In genomic region chr19:17538684-17539287, GRCh38 we compare ENCODE assay signal across 8 cellular contexts. TPM values are rescaled to one million over a fixed set of nuclear protein-coding genes. Genes with fewer than 3 reads are reported as not detected.
DNase-seq lines count a peak whose midpoint lies in the region; ATAC-seq and TF ChIP-seq lines count a peak whose summit lies in the region.

No MANE protein-coding gene starts in this region.

- peak overlapping the region; percentile 70 for H3K4me3 Mint-ChIP-seq in CD8-positive, alpha-beta T cell

- DNase-seq in CD8-positive, alpha-beta T cell, result no peak
- DNase-seq in brain microvascular endothelial cell (no peak), mesendoderm (peak; percentile 31)
- DNase-seq in NK-92 treated with Interleukin-12 subunit alpha and Interleukin-12 subunit beta, amount 100 ng/mL, for 24 hours (lab: John Stamatoyannopoulos, UW), result no peak

- in situ Hi-C loops in brain microvascular endothelial cell (cut with HindIII; ENCODE audit: low pct_ligation_motif_present, low sequenced_read_pairs), result no loop called here

- H3K36me3 ChIP-seq in CD8-positive, alpha-beta T cell (ENCODE audit: insufficient read depth, low read length), result no peaks in the 10 kb centered on the region
- H3K36me3 ChIP-seq in HUES48 (ENCODE audit: control insufficient read depth, insufficient read depth, low read length) (no peaks in the 10 kb centered on the region), brain microvascular endothelial cell (replicated peaks) (no peaks in the 10 kb centered on the region), mesendoderm (ENCODE audit: control insufficient read depth, insufficient read depth, low read length) (no peaks in the 10 kb centered on the region)

- no peak overlapping the region for H3K4ac ChIP-seq in mesendoderm (ENCODE audit: low read depth, low read length)

- H3K27ac ChIP-seq in CD8-positive, alpha-beta T cell (ENCODE audit: low read depth, low read length), result no peak overlapping the region
- H3K27ac ChIP-seq in HUES48 (ENCODE audit: low read depth, low read length) (no peak overlapping the region), brain microvascular endothelial cell (no peak overlapping the region), mesendoderm (ENCODE audit: low read depth, low read length) (no peak overlapping the region)

- intact Hi-C loops in CD8-positive, alpha-beta T cell (cut with DNase I, micrococcal nuclease), result loop anchor here (1.0 kb wide), 4 partner anchors 17 to 68 kb away; partner anchors contain the start of genes COLGALT1 (in 2 of the 2) and SLC27A1 (in 2 of the 2)

- no peak for TF ChIP-seq CTCF in CD8-positive, alpha-beta T cell (IDR thresholded peaks at IDR 0.05)
- no peak for TF ChIP-seq CTCF in brain microvascular endothelial cell (IDR thresholded peaks at IDR 0.05; ENCODE audit: low read depth, low read length, missing control alignments)

- peak overlapping the region; percentile 63 for H3K4me3 ChIP-seq in CD8-positive, alpha-beta T cell (ENCODE audit: low read depth, low read length)
- H3K4me3 ChIP-seq in HUES48 (ENCODE audit: low read depth, low read length), result peak overlapping the region; percentile 73
- H3K4me3 ChIP-seq in brain microvascular endothelial cell (ENCODE audit: low read depth, low read length), result peak overlapping the region; percentile 46
- H3K4me3 ChIP-seq in mesendoderm (ENCODE audit: low read length), result no peak overlapping the region

- no peaks in the 10 kb centered on the region for H3K79me2 ChIP-seq in mesendoderm (ENCODE audit: control insufficient read depth, insufficient read depth, low read length)

- peaks cover 11% of the 10 kb centered on the region for H3K4me1 Mint-ChIP-seq in CD8-positive, alpha-beta T cell (ENCODE audit: low read depth)

- H3K27me3 Mint-ChIP-seq in CD8-positive, alpha-beta T cell (ENCODE audit: low read depth), result no peaks in the 10 kb centered on the region

- H3K36me3 Mint-ChIP-seq in CD8-positive, alpha-beta T cell, result no peaks in the 10 kb centered on the region

- POLR2A ChIA-PET in CD8-positive, alpha-beta T cell (lab: Charles Lee), result interaction anchor here (1.8 to 2.1 kb wide), 2 partner anchors 16 to 28 kb away, joined by 8 to 11 read pairs; partner anchors contain the start of gene PGLS

- H3K9me3 ChIP-seq in CD8-positive, alpha-beta T cell (ENCODE audit: low read length), result no peaks in the 10 kb centered on the region
- no peaks in the 10 kb centered on the region for H3K9me3 ChIP-seq in HUES48 (ENCODE audit: control insufficient read depth, insufficient read depth, low read length)

- peak overlapping the region; percentile 49 for H3K56ac ChIP-seq in mesendoderm (ENCODE audit: low read length)

- peaks cover 8% of the 10 kb centered on the region for H3K4me1 ChIP-seq in CD8-positive, alpha-beta T cell (ENCODE audit: insufficient read depth, low read length)
- H3K4me1 ChIP-seq in HUES48 (ENCODE audit: control insufficient read depth, insufficient read depth, low read length) (no peaks in the 10 kb centered on the region), mesendoderm (ENCODE audit: control insufficient read depth, low read depth, low read length) (no peaks in the 10 kb centered on the region)

- no peak overlapping the region for H3K27ac Mint-ChIP-seq in CD8-positive, alpha-beta T cell

- no peak overlapping the region for H2BK15ac ChIP-seq in mesendoderm (replicated peaks; ENCODE audit: low read depth)

- no peak overlapping the region for H3K18ac ChIP-seq in mesendoderm (ENCODE audit: low read length)

- no peaks in the 10 kb centered on the region for H3K79me1 ChIP-seq in mesendoderm (ENCODE audit: low read length)

- no peaks in the 10 kb centered on the region for H3K27me3 ChIP-seq in CD8-positive, alpha-beta T cell (ENCODE audit: insufficient read depth, low read length)
- H3K27me3 ChIP-seq in HUES48 (ENCODE audit: control insufficient read depth, insufficient read depth, low read length) (no peaks in the 10 kb centered on the region), brain microvascular endothelial cell (replicated peaks) (no peaks in the 10 kb centered on the region), mesendoderm (ENCODE audit: insufficient read depth, low read length, poor library complexity) (no peaks in the 10 kb centered on the region)

- no CpG with 5 or more reads among the region's 20 CpGs for WGBS in mesendoderm (ENCODE audit: extremely low coverage, insufficient coverage, low lambda C conversion rate)

- peak overlapping the region; percentile 86 for H3K4me2 ChIP-seq in mesendoderm (ENCODE audit: low read length)

- no peak overlapping the region for H4K5ac ChIP-seq in mesendoderm (ENCODE audit: low read length)

- H4K8ac ChIP-seq in mesendoderm (ENCODE audit: low read depth, low read length), result no peak overlapping the region

- no peak overlapping the region for H2AK5ac ChIP-seq in mesendoderm (ENCODE audit: low read length)

- CTCF ChIA-PET in CD8-positive, alpha-beta T cell (lab: Charles Lee), result interaction anchor here (0.7 to 1.0 kb wide), 2 partner anchors 9 to 15 kb away, joined by 3 read pairs; no protein-coding TSS in a partner anchor

- no peak overlapping the region for H3K23ac ChIP-seq in mesendoderm (ENCODE audit: low read length)

- ATAC-seq in CD8-positive, alpha-beta T cell, result no peak
- no peak for ATAC-seq in HG03342 (IDR thresholded peaks at IDR 0.05; ENCODE audit: unreplicated experiment)
- ATAC-seq in HG03460 (IDR thresholded peaks at IDR 0.05; ENCODE audit: unreplicated experiment), result no peak
- no peak for ATAC-seq in GM18519 (IDR thresholded peaks at IDR 0.05; ENCODE audit: low FRiP score, unreplicated experiment)

- H3K9ac ChIP-seq in HUES48 (ENCODE audit: low read depth, low read length), result no peak overlapping the region; the same call in 1 of the 2 replicates
- H3K9ac ChIP-seq in mesendoderm (ENCODE audit: low read length), result no peak overlapping the region

- H3K9me3 Mint-ChIP-seq in CD8-positive, alpha-beta T cell, result no peaks in the 10 kb centered on the region

- no peak overlapping the region for H2BK120ac ChIP-seq in mesendoderm (ENCODE audit: low read depth, low read length)

- H2BK5ac ChIP-seq in mesendoderm (ENCODE audit: low read length), result no peak overlapping the region

RNA-seq across cellular contexts. Expression of gene COLGALT1, which starts 16.7 kb away (rescaled TPM):
- 10 to 100 TPM; 22.7 to 26.3 TPM for total RNA-seq in CD8-positive, alpha-beta T cell
- polyA plus RNA-seq in mesendoderm (2013, experiment 1 of 2), result 37.7 TPM
- polyA plus RNA-seq in mesendoderm (2013, experiment 2 of 2), result 38.0 TPM

RNA-seq across cellular contexts. Expression of gene PGLS, which starts 27.3 kb away (rescaled TPM):
- 10 to 100 TPM; 34.7 TPM for total RNA-seq in CD8-positive, alpha-beta T cell
- 62.3 TPM for polyA plus RNA-seq in mesendoderm (2013, experiment 1 of 2)
- 62.5 TPM for polyA plus RNA-seq in mesendoderm (2013, experiment 2 of 2)
